ENCODE assay signal across 8 cellular contexts in the genomic region with DNA sequence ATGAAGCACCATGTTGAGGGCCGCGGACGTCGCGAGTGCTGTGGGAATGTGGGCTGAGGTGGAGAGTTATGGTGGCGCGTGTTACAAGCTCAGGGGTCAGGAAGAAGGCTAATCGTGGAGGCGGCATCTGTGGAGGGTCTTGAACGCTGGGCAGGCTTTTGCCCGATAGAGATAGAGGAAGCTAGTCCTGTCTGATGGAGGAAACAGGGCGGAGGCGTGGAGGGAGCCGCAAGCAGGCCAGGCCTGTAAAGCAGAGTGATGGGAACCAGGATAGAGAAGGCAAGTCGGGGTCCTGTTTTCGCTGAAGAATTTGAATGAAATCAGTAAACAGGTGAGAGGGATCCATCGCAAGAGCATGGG.
DNase-seq lines count a peak whose midpoint lies in the region; ATAC-seq and TF ChIP-seq lines count a peak whose summit lies in the region.
"Not testable (repeated sequence)": the region's sequence is repeated elsewhere in the genome, so short reads cannot be mapped to it uniquely, and the experiment has no call there.

No MANE protein-coding gene starts in this region.

- H3K36me3 ChIP-seq in KOPT-K1 (ENCODE audit: insufficient read depth, low read length); right lobe of liver; prostate gland; tibial artery: not testable (repeated sequence)

- peaks cover 12% of the 10 kb centered on the region for H3K9me3 ChIP-seq in KOPT-K1 (ENCODE audit: insufficient read depth, low read length, poor library complexity, severe bottlenecking)
- not testable (repeated sequence) for H3K9me3 ChIP-seq in right lobe of liver, prostate gland, tibial artery

- not testable (repeated sequence) for ATAC-seq in right lobe of liver

- not testable (repeated sequence) for TF ChIP-seq CTCF in CD14-positive monocyte (IDR thresholded peaks at IDR 0.05); brain (conservative IDR thresholded peaks at IDR 0.05); right lobe of liver (IDR thresholded peaks at IDR 0.05); prostate gland (IDR thresholded peaks at IDR 0.05); tibial artery (IDR thresholded peaks at IDR 0.05)

- 58% methylated on average over 14 of the region's 17 CpGs for WGBS in right lobe of liver (ENCODE audit: insufficient coverage, low coverage, low lambda C conversion rate, missing lambda C conversion rate)
- 71% methylated on average over 17 of the region's 17 CpGs for WGBS in prostate gland

- CTCF ChIA-PET in activated CD4-positive, alpha-beta memory T cell treated with anti-CD3 and anti-CD28 coated beads, Interleukin-2, amount 10 ng/mL, durations not matched to agents 7 days and 5 days (lab: Charles Lee): interaction anchor here (1.2 to 2.2 kb wide), 2 partner anchors 9 to 13 kb away, joined by 5 to 6 read pairs; no protein-coding TSS in a partner anchor

- DNase-seq in CD14-positive monocyte (ENCODE audit: low spot score); activated CD4-positive, alpha-beta memory T cell treated with anti-CD3 and anti-CD28 coated beads, Interleukin-2, amount 10 ng/mL, durations not matched to agents 7 days and 5 days; right lobe of liver; prostate gland (ENCODE audit: low spot score): not testable (repeated sequence)
- DNase-seq in fibroblast of peridontal ligament (ENCODE audit: extremely low read depth) (peak; percentile 1), tibial artery (peak in 1 of 2 donors; percentile 35)

- H3K27ac ChIP-seq in KOPT-K1 (ENCODE audit: low read depth, low read length, poor library complexity, severe bottlenecking): peak overlapping the region; percentile 27
- H3K27ac ChIP-seq in right lobe of liver: peak overlapping the region in 2 of 3 donors; percentile 53 to 66
- peak overlapping the region in 1 of 2 donors; percentile 63 for H3K27ac ChIP-seq in prostate gland
- peak overlapping the region; percentile 79 to 88 for H3K27ac ChIP-seq in tibial artery

- peaks cover 15% of the 10 kb centered on the region for H3K4me1 Mint-ChIP-seq in CD14-positive monocyte
- peaks cover 22% of the 10 kb centered on the region for H3K4me1 Mint-ChIP-seq in activated CD4-positive, alpha-beta memory T cell treated with anti-CD3 and anti-CD28 coated beads, Interleukin-2, amount 10 ng/mL, durations not matched to agents 7 days and 5 days
- H3K4me1 Mint-ChIP-seq in brain: not testable (repeated sequence)

- POLR2A ChIA-PET in activated CD4-positive, alpha-beta memory T cell treated with anti-CD3 and anti-CD28 coated beads, Interleukin-2, amount 10 ng/mL, durations not matched to agents 7 days and 5 days (lab: Charles Lee): interaction anchor here (1.7 kb wide), 1 partner anchor 9 kb away, joined by 7 read pairs; no protein-coding TSS in a partner anchor

- not testable (repeated sequence) for TF ChIP-seq POLR2A in right lobe of liver (IDR thresholded peaks at IDR 0.05); prostate gland (IDR thresholded peaks at IDR 0.05)

- H3K27ac Mint-ChIP-seq in CD14-positive monocyte (peak overlapping the region in 4 of 7 donors; percentile 24 to 72 (median 50)), brain (peak overlapping the region in 3 of 5 experiments; percentile 7 to 70 (median 64))
- H3K27ac Mint-ChIP-seq in activated CD4-positive, alpha-beta memory T cell treated with anti-CD3 and anti-CD28 coated beads, Interleukin-2, amount 10 ng/mL, durations not matched to agents 7 days and 5 days: peak overlapping the region; percentile 59

- not testable (repeated sequence) for H3K36me3 Mint-ChIP-seq in CD14-positive monocyte; activated CD4-positive, alpha-beta memory T cell treated with anti-CD3 and anti-CD28 coated beads, Interleukin-2, amount 10 ng/mL, durations not matched to agents 7 days and 5 days (ENCODE audit: low read depth); brain

- not testable (repeated sequence) for H3K4me1 ChIP-seq in right lobe of liver; prostate gland (replicated peaks)
- peaks cover 0 to 14% (median 4%) of the 10 kb centered on the region in 4 donors for H3K4me1 ChIP-seq in tibial artery

- H3K9me3 Mint-ChIP-seq in CD14-positive monocyte (peaks cover 4 to 21% (median 8%) of the 10 kb centered on the region in 7 donors), brain (peaks cover 0 to 25% (median 17%) of the 10 kb centered on the region in 5 experiments)
- not testable (repeated sequence) for H3K9me3 Mint-ChIP-seq in activated CD4-positive, alpha-beta memory T cell treated with anti-CD3 and anti-CD28 coated beads, Interleukin-2, amount 10 ng/mL, durations not matched to agents 7 days and 5 days

- H3K4me3 Mint-ChIP-seq in CD14-positive monocyte: peak overlapping the region; percentile 95 to 96
- peak overlapping the region; percentile 97 for H3K4me3 Mint-ChIP-seq in activated CD4-positive, alpha-beta memory T cell treated with anti-CD3 and anti-CD28 coated beads, Interleukin-2, amount 10 ng/mL, durations not matched to agents 7 days and 5 days
- peak overlapping the region in 2 of 5 experiments; percentile 93 to 98 for H3K4me3 Mint-ChIP-seq in brain

- not testable (repeated sequence) for H3K27me3 ChIP-seq in right lobe of liver; prostate gland (replicated peaks; ENCODE audit: insufficient read depth); tibial artery

- H3K4me3 ChIP-seq in right lobe of liver (peak overlapping the region; percentile 47 to 81 (median 78)), prostate gland (peak overlapping the region; percentile 44 to 55), tibial artery (peak overlapping the region; percentile 81)

- intact Hi-C loops in CD14-positive monocyte (cut with micrococcal nuclease); right lobe of liver (cut with DNase I); prostate gland (cut with DNase I); tibial artery (cut with DNase I; ENCODE audit: low total_unique reads): not testable (repeated sequence)

- not testable (repeated sequence) for H3K27me3 Mint-ChIP-seq in CD14-positive monocyte (ENCODE audit: low read depth in 3 of 3); activated CD4-positive, alpha-beta memory T cell treated with anti-CD3 and anti-CD28 coated beads, Interleukin-2, amount 10 ng/mL, durations not matched to agents 7 days and 5 days; brain
